ENCODE assay signal across 8 cellular contexts in genomic region chr9:91207481-91207888, GRCh38.
DNase-seq lines count a peak whose midpoint lies in the region; ATAC-seq, FAIRE-seq and TF ChIP-seq lines count a peak whose summit lies in the region.

No MANE protein-coding gene starts in this region.

- no peak for TF ChIP-seq CTCF in OCI-LY1 (IDR thresholded peaks at IDR 0.05; ENCODE audit: low read length)
- no peak for TF ChIP-seq CTCF in fibroblast of mammary gland (conservative IDR thresholded peaks at IDR 0.05; ENCODE audit: control insufficient read depth, insufficient read depth, low read depth, low read length)

- H3F3A ChIP-seq in OCI-LY1 (ENCODE audit: insufficient read depth, low read length), result no peaks in the 10 kb centered on the region

- H3K9me3 Mint-ChIP-seq in activated CD8-positive, alpha-beta memory T cell treated with anti-CD3 and anti-CD28 coated beads, Interleukin-2, amount 10 ng/mL, durations not matched to agents 7 days and 5 days (ENCODE audit: low read depth), result peaks cover 9% of the 10 kb centered on the region

- peak overlapping the region; percentile 89 for H3K27ac Mint-ChIP-seq in activated CD8-positive, alpha-beta memory T cell treated with anti-CD3 and anti-CD28 coated beads, Interleukin-2, amount 10 ng/mL, durations not matched to agents 7 days and 5 days

- H3K9me3 ChIP-seq in OCI-LY1 (ENCODE audit: low read length), result no peaks in the 10 kb centered on the region; the same call in 1 of the 2 replicates
- no peaks in the 10 kb centered on the region for H3K9me3 ChIP-seq in small intestine (ENCODE audit: control insufficient read depth, low read depth)

- WGBS in small intestine, 3 donors, result 53 to 69% (median 63%) methylated on average over 6 of the region's 6 CpGs

- H3K9ac ChIP-seq in OCI-LY1 (ENCODE audit: low read length), result peak overlapping the region; percentile 29

- CTCF ChIA-PET in activated CD8-positive, alpha-beta memory T cell treated with anti-CD3 and anti-CD28 coated beads, Interleukin-2, amount 10 ng/mL, durations not matched to agents 7 days and 5 days (lab: Charles Lee), result interaction anchor here (0.6 to 2.3 kb wide), 13 partner anchors 8 to 217 kb away, joined by 3 to 7 read pairs (median 3); no protein-coding TSS in a partner anchor

- DNase-seq in activated CD8-positive, alpha-beta memory T cell treated with anti-CD3 and anti-CD28 coated beads, Interleukin-2, amount 10 ng/mL, durations not matched to agents 7 days and 5 days, result no peak
- DNase-seq in activated CD8-positive, alpha-beta memory T cell treated with anti-CD3 and anti-CD28 coated beads, Interleukin-2, amount 50 U/mL, for 4 hours, result no peak
- peak; percentile 70 for DNase-seq in fibroblast of mammary gland (ENCODE audit: low read depth)
- no peak for DNase-seq in small intestine
- no peak for DNase-seq in stimulated activated naive CD4-positive, alpha-beta T cell (lab: John Stamatoyannopoulos, UW)
- DNase-seq in occipital lobe (lab: John Stamatoyannopoulos, UW), result no peak
- no peak for DNase-seq in cerebellar nuclear complex (lab: John Stamatoyannopoulos, UW)

- H3K36me3 Mint-ChIP-seq in activated CD8-positive, alpha-beta memory T cell treated with anti-CD3 and anti-CD28 coated beads, Interleukin-2, amount 10 ng/mL, durations not matched to agents 7 days and 5 days, result peaks cover 48% of the 10 kb centered on the region

- H3K27ac ChIP-seq in OCI-LY1 (ENCODE audit: low read depth, low read length, poor library complexity, severe bottlenecking), result peak overlapping the region; percentile 86
- peak overlapping the region; percentile 76 to 82 for H3K27ac ChIP-seq in small intestine (ENCODE audit: low read depth in 1 of 2, low read length in 1 of 2)

- H3K4me3 ChIP-seq in OCI-LY1 (ENCODE audit: low read depth, low read length, poor library complexity, severe bottlenecking), result peak overlapping the region; percentile 20
- H3K4me3 ChIP-seq in fibroblast of mammary gland (ENCODE audit: control insufficient read depth, low read depth, low read length), result no peak overlapping the region
- no peak overlapping the region for H3K4me3 ChIP-seq in small intestine (ENCODE audit: low read depth in 1 of 2, low read length in 2 of 2)

- H3K36me3 ChIP-seq in OCI-LY1 (ENCODE audit: insufficient read depth, low read length), result no peaks in the 10 kb centered on the region
- no peaks in the 10 kb centered on the region for H3K36me3 ChIP-seq in small intestine (ENCODE audit: control insufficient read depth in 2 of 2, insufficient read depth in 2 of 2, low read length in 2 of 2)

- peaks cover 44% of the 10 kb centered on the region for H3K4me1 Mint-ChIP-seq in activated CD8-positive, alpha-beta memory T cell treated with anti-CD3 and anti-CD28 coated beads, Interleukin-2, amount 10 ng/mL, durations not matched to agents 7 days and 5 days

- H3K79me2 ChIP-seq in OCI-LY1 (ENCODE audit: insufficient read depth, low read length), result no peaks in the 10 kb centered on the region

- no peak overlapping the region for H2AFZ ChIP-seq in OCI-LY1 (ENCODE audit: low read length)

- H3K9me2 ChIP-seq in OCI-LY1 (ENCODE audit: low read depth, low read length), result no peaks in the 10 kb centered on the region

- no peaks in the 10 kb centered on the region for H3K27me3 Mint-ChIP-seq in activated CD8-positive, alpha-beta memory T cell treated with anti-CD3 and anti-CD28 coated beads, Interleukin-2, amount 10 ng/mL, durations not matched to agents 7 days and 5 days

- no peaks in the 10 kb centered on the region for H4K20me1 ChIP-seq in OCI-LY1 (ENCODE audit: insufficient read depth, low read length)

- no peak for FAIRE-seq in small intestine (lab: Jason Lieb, UNC)

- peak overlapping the region; percentile 57 for H3K4me3 Mint-ChIP-seq in activated CD8-positive, alpha-beta memory T cell treated with anti-CD3 and anti-CD28 coated beads, Interleukin-2, amount 10 ng/mL, durations not matched to agents 7 days and 5 days

- peaks cover 25% of the 10 kb centered on the region for H3K4me1 ChIP-seq in OCI-LY1 (ENCODE audit: insufficient read depth, low read length, severe bottlenecking)
- H3K4me1 ChIP-seq in small intestine (ENCODE audit: control insufficient read depth in 2 of 2, insufficient read depth in 1 of 2, low read depth in 1 of 2, low read length in 1 of 2), result peaks cover 13 to 16% of the 10 kb centered on the region in 2 donors

- H3K4me2 ChIP-seq in OCI-LY1 (ENCODE audit: low read length), result peak overlapping the region; percentile 52

- H3K27me3 ChIP-seq in OCI-LY1 (ENCODE audit: insufficient read depth, low read length) (no peaks in the 10 kb centered on the region), small intestine (ENCODE audit: control insufficient read depth in 2 of 2, insufficient read depth in 2 of 2, low read length in 2 of 2) (no peaks in the 10 kb centered on the region)

- peak; percentile 62 for ATAC-seq in activated CD8-positive, alpha-beta memory T cell treated with anti-CD3 and anti-CD28 coated beads, Interleukin-2, amount 10 ng/mL, durations not matched to agents 7 days and 5 days
